Comparison of ENCODE assay signal across 8 cellular contexts in the genomic region with DNA sequence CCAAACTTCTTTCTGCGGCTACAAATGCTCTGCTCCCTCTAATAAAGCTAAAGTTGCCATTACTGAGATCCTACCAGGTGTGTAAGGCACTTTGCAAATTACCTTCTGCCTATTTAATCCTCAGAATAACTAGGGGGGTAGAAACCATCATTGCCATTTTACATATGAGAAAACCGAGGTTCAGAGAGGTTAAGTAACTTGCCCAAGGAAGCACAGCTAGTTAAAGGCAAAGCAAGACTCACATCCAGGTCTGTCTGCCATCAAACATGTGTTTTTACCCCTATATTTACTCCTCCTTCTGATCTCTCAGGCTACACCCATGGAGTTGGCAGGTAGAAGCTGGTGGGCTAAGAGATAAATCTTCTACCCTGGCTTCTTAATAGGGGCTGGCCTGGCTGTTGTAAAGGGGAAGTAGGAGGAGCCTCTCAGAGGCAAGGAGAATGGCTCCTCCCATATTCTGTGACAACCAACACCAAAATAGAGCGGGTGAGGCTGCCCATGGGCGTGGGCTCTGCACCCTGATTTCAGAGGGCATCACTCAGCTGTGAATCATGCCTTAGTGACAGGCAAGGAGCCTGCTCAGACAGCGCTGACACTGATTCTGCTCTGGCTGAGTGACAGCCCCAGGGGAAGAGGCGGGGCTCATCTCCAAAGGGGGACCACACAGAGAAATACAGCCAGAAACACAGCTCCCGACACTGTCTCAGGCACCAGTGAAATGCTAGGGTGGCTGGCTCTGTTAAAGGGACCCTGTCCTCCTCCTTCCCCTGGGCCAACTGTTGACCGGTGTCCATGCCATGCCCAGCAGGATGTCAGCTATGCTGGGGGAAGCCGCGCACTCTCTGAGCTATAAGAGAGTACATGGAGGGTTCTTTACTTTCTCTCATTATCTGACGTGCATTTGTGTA.
DNase-seq lines count a peak whose midpoint lies in the region; ATAC-seq, FAIRE-seq and TF ChIP-seq lines count a peak whose summit lies in the region.

No MANE protein-coding gene starts in this region.

- H4K20me1 ChIP-seq in SU-DHL-6 (ENCODE audit: low read depth, low read length) (no peaks in the 10 kb centered on the region), hepatocyte (ENCODE audit: insufficient read depth, poor library complexity, severe bottlenecking) (no peaks in the 10 kb centered on the region)

- H3K4me3 Mint-ChIP-seq in activated naive CD8-positive, alpha-beta T cell treated with anti-CD3 and anti-CD28 coated beads for 36 hours: peak overlapping the region; percentile 29

- no peaks in the 10 kb centered on the region for H3F3A ChIP-seq in SU-DHL-6 (ENCODE audit: insufficient read depth)

- H3K9me3 Mint-ChIP-seq in activated naive CD8-positive, alpha-beta T cell treated with anti-CD3 and anti-CD28 coated beads for 36 hours: no peaks in the 10 kb centered on the region

- H3K27me3 ChIP-seq in SU-DHL-6 (ENCODE audit: low read length) (no peaks in the 10 kb centered on the region), hepatocyte (no peaks in the 10 kb centered on the region)

- H3K79me2 ChIP-seq in SU-DHL-6 (ENCODE audit: insufficient read depth, low read length): no peaks in the 10 kb centered on the region
- peaks cover 34% of the 10 kb centered on the region for H3K79me2 ChIP-seq in hepatocyte

- no peaks in the 10 kb centered on the region for H3K36me3 Mint-ChIP-seq in activated naive CD8-positive, alpha-beta T cell treated with anti-CD3 and anti-CD28 coated beads for 36 hours

- 39% methylated on average over 11 of the region's 11 CpGs for WGBS in A549 (ENCODE audit: missing lambda C conversion rate)
- 72% methylated on average over 11 of the region's 11 CpGs for WGBS in hepatocyte (ENCODE audit: low lambda C conversion rate, missing lambda C conversion rate)

- no peak overlapping the region for H3K27ac Mint-ChIP-seq in activated naive CD8-positive, alpha-beta T cell treated with anti-CD3 and anti-CD28 coated beads for 36 hours

- TF ChIP-seq EP300 in A549 (IDR thresholded peaks at IDR 0.05): no peak

- H3K9me3 ChIP-seq in A549: no peaks in the 10 kb centered on the region
- H3K9me3 ChIP-seq in SU-DHL-6 (ENCODE audit: insufficient read depth, low read length): no peaks in the 10 kb centered on the region
- H3K9me3 ChIP-seq in hepatocyte (ENCODE audit: low read depth): no peaks in the 10 kb centered on the region

- H3K9me2 ChIP-seq in SU-DHL-6 (replicated peaks; ENCODE audit: insufficient read depth, low read length) (no peaks in the 10 kb centered on the region), hepatocyte (replicated peaks; ENCODE audit: insufficient read depth) (no peaks in the 10 kb centered on the region)

- H3K4me1 Mint-ChIP-seq in activated naive CD8-positive, alpha-beta T cell treated with anti-CD3 and anti-CD28 coated beads for 36 hours: peaks cover 53% of the 10 kb centered on the region

- TF ChIP-seq RAD21 in A549 (conservative IDR thresholded peaks at IDR 0.05 in 1 of 2, IDR thresholded peaks at IDR 0.05 in 1 of 2): no peak; a peak in 1 of 5 replicates

- H3K4me2 ChIP-seq in A549 (peak overlapping the region; percentile 50), SU-DHL-6 (ENCODE audit: low read depth, low read length, poor library complexity, severe bottlenecking) (peak overlapping the region; percentile 38), hepatocyte (no peak overlapping the region)

- POLR2A ChIA-PET in A549 (lab: Yijun Ruan, JAX): interaction anchor here (1.0 to 1.2 kb wide), 2 partner anchors 12 to 107 kb away, joined by 3 to 6 read pairs; partner anchors contain the start of gene ABTB2

- H3K4me3 ChIP-seq in A549 (no peak overlapping the region), SU-DHL-6 (ENCODE audit: insufficient read depth, low read length, poor library complexity, severe bottlenecking) (no peak overlapping the region), hepatocyte (no peak overlapping the region)

- FAIRE-seq in A549 (lab: Jason Lieb, UNC): no peak

- H3K4me1 ChIP-seq in A549 (peaks cover 63% of the 10 kb centered on the region), hepatocyte (ENCODE audit: insufficient read depth) (peaks cover under 1% of the 10 kb centered on the region)

- no peak for TF ChIP-seq CTCF in A549 (IDR thresholded peaks at IDR 0.05)
- TF ChIP-seq CTCF in SU-DHL-6 (IDR thresholded peaks at IDR 0.05; ENCODE audit: insufficient read depth, low read length, poor library complexity, severe bottlenecking): no peak
- TF ChIP-seq CTCF in hepatocyte (IDR thresholded peaks at IDR 0.05; ENCODE audit: poor library complexity): no peak

- H3K27ac ChIP-seq in A549 (peak overlapping the region in 1 of 2 experiments; percentile 39; a peak in 3 of 6 replicates), SU-DHL-6 (ENCODE audit: low read depth, low read length) (no peak overlapping the region), hepatocyte (no peak overlapping the region)

- H3K27me3 Mint-ChIP-seq in activated naive CD8-positive, alpha-beta T cell treated with anti-CD3 and anti-CD28 coated beads for 36 hours: no peaks in the 10 kb centered on the region

- peak; percentile 86 to 87 for ATAC-seq in A549
- peak; percentile 78 for ATAC-seq in GM19324 (IDR thresholded peaks at IDR 0.05; ENCODE audit: low FRiP score, unreplicated experiment)
- ATAC-seq in HG03378 (IDR thresholded peaks at IDR 0.05; ENCODE audit: unreplicated experiment): peak; percentile 82

- H3K9ac ChIP-seq in SU-DHL-6 (ENCODE audit: low read length): no peak overlapping the region

- no peaks in the 10 kb centered on the region for H3K36me3 ChIP-seq in SU-DHL-6 (ENCODE audit: low read length)
- no peaks in the 10 kb centered on the region for H3K36me3 ChIP-seq in hepatocyte (replicated peaks; ENCODE audit: insufficient read depth, low read depth)

- CTCF ChIA-PET in A549 (lab: Yijun Ruan, JAX): interaction anchor here (1.3 to 4.8 kb wide), 5 partner anchors 11 to 107 kb away, joined by 3 to 27 read pairs (median 11); partner anchors contain the start of gene ABTB2

- DNase-seq in A549 (ENCODE audit: low read depth in 1 of 2, low spot score in 1 of 2): peak; percentile 69 to 71
- DNase-seq in activated naive CD8-positive, alpha-beta T cell treated with anti-CD3 and anti-CD28 coated beads for 36 hours: peak; percentile 70
- DNase-seq in hepatocyte (ENCODE audit: low spot score): peak; percentile 18
- peak; percentile 22 to 38 for DNase-seq in stimulated activated CD4-positive, alpha-beta T cell treated with anti-CD3 and anti-CD28 coated beads, Interleukin-15, amount 100 ng/mL, for 1 hour (ENCODE audit: low read depth in 1 of 2, low spot score in 1 of 2)
- no peak for DNase-seq in SHP77 treated with DMSO at 0.1 percent for 48 hours (lab: John Stamatoyannopoulos, UW)

- H2AFZ ChIP-seq in SU-DHL-6 (ENCODE audit: low read depth, low read length, severe bottlenecking) (peak overlapping the region; percentile 26), hepatocyte (no peak overlapping the region)

- no peak for TF ChIP-seq POLR2A in A549 (IDR thresholded peaks at IDR 0.05; ENCODE audit: low read length)

TF ChIP-seq in A549, 52 proteins besides CTCF, POLR2A, EP300 and RAD21:
- TF ChIP-seq CEBPB (IDR thresholded peaks at IDR 0.05) (no peak), PHF8 (IDR thresholded peaks at IDR 0.05; ENCODE audit: borderline replicate concordance, low read depth) (no peak), KDM1A (IDR thresholded peaks at IDR 0.05; ENCODE audit: low read depth) (peak; percentile 75; the same call in 1 of the 2 replicates), JUNB (IDR thresholded peaks at IDR 0.05) (no peak), ZFP36 (IDR thresholded peaks at IDR 0.05; ENCODE audit: borderline replicate concordance, partially characterized antibody) (peak; percentile 74), EHMT2 (IDR thresholded peaks at IDR 0.05; ENCODE audit: low read depth) (no peak), HOXB13 (CRISPR knock-in tag; IDR thresholded peaks at IDR 0.05; ENCODE audit: low read depth) (no peak), GATA3 (IDR thresholded peaks at IDR 0.05; ENCODE audit: borderline replicate concordance) (no peak), RFX5 (IDR thresholded peaks at IDR 0.05) (no peak), USF2 (IDR thresholded peaks at IDR 0.05) (no peak), KDM5A (IDR thresholded peaks at IDR 0.05) (no peak), FOSL2 (IDR thresholded peaks at IDR 0.05) (no peak), FOSL2 (CRISPR knock-in tag; IDR thresholded peaks at IDR 0.05) (0 out of 2 replicates have a peak, but pooled peaks have one; percentile 27), ESRRA (IDR thresholded peaks at IDR 0.05; ENCODE audit: borderline replicate concordance, low read length) (no peak), SMC3 (IDR thresholded peaks at IDR 0.05) (peak; percentile 11; the same call in 1 of the 3 replicates)
- TF ChIP-seq, protein P1, sequence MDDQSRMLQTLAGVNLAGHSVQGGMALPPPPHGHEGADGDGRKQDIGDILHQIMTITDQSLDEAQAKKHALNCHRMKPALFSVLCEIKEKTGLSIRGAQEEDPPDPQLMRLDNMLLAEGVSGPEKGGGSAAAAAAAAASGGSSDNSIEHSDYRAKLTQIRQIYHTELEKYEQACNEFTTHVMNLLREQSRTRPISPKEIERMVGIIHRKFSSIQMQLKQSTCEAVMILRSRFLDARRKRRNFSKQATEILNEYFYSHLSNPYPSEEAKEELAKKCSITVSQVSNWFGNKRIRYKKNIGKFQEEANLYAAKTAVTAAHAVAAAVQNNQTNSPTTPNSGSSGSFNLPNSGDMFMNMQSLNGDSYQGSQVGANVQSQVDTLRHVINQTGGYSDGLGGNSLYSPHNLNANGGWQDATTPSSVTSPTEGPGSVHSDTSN (IDR thresholded peaks at IDR 0.05): peak; percentile 76
